7 cellular contexts compared by ENCODE assay signal in the genomic region with DNA sequence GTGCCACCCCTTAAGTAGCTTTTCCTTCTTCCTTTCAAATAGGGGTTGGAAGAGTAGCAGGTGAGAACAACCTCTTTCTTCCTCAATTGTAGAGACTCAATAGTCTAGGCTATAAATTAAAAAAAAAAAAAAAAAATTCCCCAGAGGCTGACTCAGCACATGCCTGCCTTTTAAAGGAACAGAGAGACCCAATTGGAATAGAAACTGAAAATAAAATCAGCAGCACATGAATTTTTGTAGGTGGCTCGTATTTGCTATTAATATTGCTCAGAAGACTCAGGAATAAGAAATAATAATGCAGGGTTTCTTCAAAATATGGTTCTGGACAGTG. TPM values are rescaled to one million over a fixed set of nuclear protein-coding genes. Genes with fewer than 3 reads are reported as not detected.
A peak's percentile ranks its signal among the peaks of the same experiment; 100 is the strongest.
DNase-seq lines count a peak whose midpoint lies in the region; ATAC-seq and TF ChIP-seq lines count a peak whose summit lies in the region.

No MANE protein-coding gene starts in this region.

- H2AFZ ChIP-seq in mammary epithelial cell (ENCODE audit: low read depth, low read length): no peak overlapping the region

- no peak overlapping the region for H3K9ac ChIP-seq in mammary epithelial cell (ENCODE audit: insufficient read depth, low read length)

- intact Hi-C loops in mammary epithelial cell (cut with micrococcal nuclease): no loop called here

- H3K36me3 ChIP-seq in MG63 (peaks cover 9% of the 10 kb centered on the region), mammary epithelial cell (ENCODE audit: insufficient read depth, low read length) (peaks cover 2% of the 10 kb centered on the region), muscle layer of duodenum (ENCODE audit: control insufficient read depth in 1 of 2, insufficient read depth in 2 of 2, low read length in 2 of 2) (no peaks in the 10 kb centered on the region)

- peak overlapping the region; percentile 33 for H3K27ac ChIP-seq in mammary epithelial cell (ENCODE audit: insufficient read depth, low read depth, low read length)
- H3K27ac ChIP-seq in muscle layer of duodenum (ENCODE audit: low read length): peak overlapping the region; percentile 20

- peak; percentile 46 for ATAC-seq in GM19395 (IDR thresholded peaks at IDR 0.05; ENCODE audit: unreplicated experiment)
- ATAC-seq in HG03139 (IDR thresholded peaks at IDR 0.05; ENCODE audit: unreplicated experiment): no peak

- H3K4me3 ChIP-seq in MG63 (peak overlapping the region; percentile 23), mammary epithelial cell (replicated peaks in 1 of 3; ENCODE audit: insufficient read depth in 1 of 3, low read depth in 2 of 3, low read length in 3 of 3) (peak overlapping the region; percentile 27 to 47 (median 39)), muscle layer of duodenum (ENCODE audit: low read depth in 1 of 2, low read length in 2 of 2) (peak overlapping the region; percentile 43)

- BruUV-seq in mammary epithelial cell (replicated peaks; lab: Mats Ljungman, UMichigan): TSS peak; percentile 1

- no peak for TF ChIP-seq CTCF in mammary epithelial cell (conservative IDR thresholded peaks at IDR 0.05 in 1 of 2, IDR thresholded peaks at IDR 0.05 in 1 of 2; ENCODE audit: extremely low read depth in 1 of 2, insufficient read depth in 1 of 2, low read depth in 1 of 2, low read length in 2 of 2)

- WGBS in mammary epithelial cell (ENCODE audit: low coverage, missing lambda C conversion rate): 31% methylated on average over 1 of the region's 1 CpG

- H3K27me3 ChIP-seq in MG63 (no peaks in the 10 kb centered on the region), mammary epithelial cell (ENCODE audit: insufficient read depth, low read length) (no peaks in the 10 kb centered on the region), muscle layer of duodenum (ENCODE audit: low read depth, low read length) (no peaks in the 10 kb centered on the region)

- H3K4me1 ChIP-seq in mammary epithelial cell (ENCODE audit: insufficient read depth, low read length) (peaks cover 46% of the 10 kb centered on the region), muscle layer of duodenum (ENCODE audit: control insufficient read depth in 1 of 2, insufficient read depth in 2 of 2, low read length in 2 of 2) (peaks cover 54 to 86% of the 10 kb centered on the region in 2 donors)

- no peaks in the 10 kb centered on the region for H3K9me3 ChIP-seq in MG63
- no peaks in the 10 kb centered on the region for H3K9me3 ChIP-seq in mammary epithelial cell (replicated peaks; ENCODE audit: insufficient read depth, low read length)
- H3K9me3 ChIP-seq in muscle layer of duodenum (ENCODE audit: control insufficient read depth in 1 of 2, low read length in 2 of 2): no peaks in the 10 kb centered on the region

- peaks cover 100% of the 10 kb centered on the region for H3K79me2 ChIP-seq in mammary epithelial cell (ENCODE audit: insufficient read depth, low read length)

- CTCF ChIA-PET in mammary epithelial cell (lab: Charles Lee; ENCODE audit: low non-redundant PET): no interaction called here

- DNase-seq in MG63 (no peak), mammary epithelial cell (peak; percentile 59), SHP77 treated with DMSO at 0.1 percent for 48 hours (lab: John Stamatoyannopoulos, UW) (no peak)
- DNase-seq in stimulated activated CD4-positive, alpha-beta T cell treated with anti-CD3 and anti-CD28 coated beads, Interleukin-2, amount 100 ng/mL, for 48 hours: no peak

- H4K20me1 ChIP-seq in mammary epithelial cell (ENCODE audit: insufficient read depth, low read length): no peaks in the 10 kb centered on the region

- dilution Hi-C loops in mammary epithelial cell (cut with HindIII; ENCODE audit: low sequenced_read_pairs): no loop called here

- in situ Hi-C loops in mammary epithelial cell (cut with MboI; ENCODE audit: low sequenced_read_pairs in 2 of 2): no loop called here

- peak overlapping the region; percentile 81 for H3K4me2 ChIP-seq in mammary epithelial cell (ENCODE audit: insufficient read depth, low read depth, low read length)

RNA-seq across cellular contexts. Expression of a gene that starts 19.3 kb away (rescaled TPM):
- 21.3 and 28.5 TPM in 2 replicates for total RNA-seq in MG63 (2014; rRNA removed; shearing (Covaris generic); ENCODE audit: low replicate concordance)
- total RNA-seq in mammary epithelial cell: 10 to 100 TPM; 13.2 to 92.0 TPM
- polyA plus RNA-seq in mammary epithelial cell: 10.6 TPM
- 21.7 TPM for polyA minus RNA-seq in mammary epithelial cell
